2 cellular contexts compared by ENCODE assay signal in genomic region chr13:95926231-95926630, GRCh38.
TF ChIP-seq lines count a peak whose summit lies in the region.

No MANE protein-coding gene starts in this region.

TF ChIP-seq in endothelial cell of umbilical vein, 7 proteins besides CTCF, POLR2A, EP300 and RAD21:
- TF ChIP-seq FOS (IDR thresholded peaks at IDR 0.05; ENCODE audit: borderline replicate concordance, insufficient read depth, low read length) (no peak), MYC (IDR thresholded peaks at IDR 0.05; ENCODE audit: low read depth, low read length) (no peak), JUN (IDR thresholded peaks at IDR 0.05; ENCODE audit: borderline replicate concordance, insufficient read depth, insufficient read length, low read depth) (no peak)
- TF ChIP-seq, protein P1, sequence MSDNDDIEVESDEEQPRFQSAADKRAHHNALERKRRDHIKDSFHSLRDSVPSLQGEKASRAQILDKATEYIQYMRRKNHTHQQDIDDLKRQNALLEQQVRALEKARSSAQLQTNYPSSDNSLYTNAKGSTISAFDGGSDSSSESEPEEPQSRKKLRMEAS (IDR thresholded peaks at IDR 0.05; ENCODE audit: insufficient read depth, insufficient read length): no peak

TF ChIP-seq in HepG2, 621 proteins besides CTCF, POLR2A, EP300 and RAD21:
- TF ChIP-seq, protein P2, sequence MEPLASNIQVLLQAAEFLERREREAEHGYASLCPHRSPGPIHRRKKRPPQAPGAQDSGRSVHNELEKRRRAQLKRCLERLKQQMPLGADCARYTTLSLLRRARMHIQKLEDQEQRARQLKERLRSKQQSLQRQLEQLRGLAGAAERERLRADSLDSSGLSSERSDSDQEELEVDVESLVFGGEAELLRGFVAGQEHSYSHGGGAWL (CRISPR knock-in tag; IDR thresholded peaks at IDR 0.05): no peak
- TF ChIP-seq ZNF562 (CRISPR knock-in tag; IDR thresholded peaks at IDR 0.05; ENCODE audit: borderline replicate concordance) (no peak), REXO4 (CRISPR knock-in tag; IDR thresholded peaks at IDR 0.05; ENCODE audit: borderline replicate concordance) (no peak), SOX13 (IDR thresholded peaks at IDR 0.05) (no peak), SOX13 (CRISPR knock-in tag; conservative IDR thresholded peaks at IDR 0.05 in 1 of 2, IDR thresholded peaks at IDR 0.05 in 1 of 2) (no peak), HNRNPK (IDR thresholded peaks at IDR 0.05; ENCODE audit: low read depth, low read length, poor library complexity, severe bottlenecking) (no peak), CHD4 (IDR thresholded peaks at IDR 0.05; ENCODE audit: borderline replicate concordance, low read length) (no peak), MAFK (conservative IDR thresholded peaks at IDR 0.05 in 1 of 2, IDR thresholded peaks at IDR 0.05 in 1 of 2; ENCODE audit: low read length in 2 of 2) (no peak), HHEX (CRISPR knock-in tag; IDR thresholded peaks at IDR 0.05) (no peak)
- TF ChIP-seq, protein P3, sequence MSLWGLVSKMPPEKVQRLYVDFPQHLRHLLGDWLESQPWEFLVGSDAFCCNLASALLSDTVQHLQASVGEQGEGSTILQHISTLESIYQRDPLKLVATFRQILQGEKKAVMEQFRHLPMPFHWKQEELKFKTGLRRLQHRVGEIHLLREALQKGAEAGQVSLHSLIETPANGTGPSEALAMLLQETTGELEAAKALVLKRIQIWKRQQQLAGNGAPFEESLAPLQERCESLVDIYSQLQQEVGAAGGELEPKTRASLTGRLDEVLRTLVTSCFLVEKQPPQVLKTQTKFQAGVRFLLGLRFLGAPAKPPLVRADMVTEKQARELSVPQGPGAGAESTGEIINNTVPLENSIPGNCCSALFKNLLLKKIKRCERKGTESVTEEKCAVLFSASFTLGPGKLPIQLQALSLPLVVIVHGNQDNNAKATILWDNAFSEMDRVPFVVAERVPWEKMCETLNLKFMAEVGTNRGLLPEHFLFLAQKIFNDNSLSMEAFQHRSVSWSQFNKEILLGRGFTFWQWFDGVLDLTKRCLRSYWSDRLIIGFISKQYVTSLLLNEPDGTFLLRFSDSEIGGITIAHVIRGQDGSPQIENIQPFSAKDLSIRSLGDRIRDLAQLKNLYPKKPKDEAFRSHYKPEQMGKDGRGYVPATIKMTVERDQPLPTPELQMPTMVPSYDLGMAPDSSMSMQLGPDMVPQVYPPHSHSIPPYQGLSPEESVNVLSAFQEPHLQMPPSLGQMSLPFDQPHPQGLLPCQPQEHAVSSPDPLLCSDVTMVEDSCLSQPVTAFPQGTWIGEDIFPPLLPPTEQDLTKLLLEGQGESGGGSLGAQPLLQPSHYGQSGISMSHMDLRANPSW (CRISPR knock-in tag; IDR thresholded peaks at IDR 0.05; ENCODE audit: borderline replicate concordance): no peak
TF ChIP-seq in HepG2: peak in this region for 0.
